Comparison of ENCODE assay signal across 2 cellular contexts in the genomic region with DNA sequence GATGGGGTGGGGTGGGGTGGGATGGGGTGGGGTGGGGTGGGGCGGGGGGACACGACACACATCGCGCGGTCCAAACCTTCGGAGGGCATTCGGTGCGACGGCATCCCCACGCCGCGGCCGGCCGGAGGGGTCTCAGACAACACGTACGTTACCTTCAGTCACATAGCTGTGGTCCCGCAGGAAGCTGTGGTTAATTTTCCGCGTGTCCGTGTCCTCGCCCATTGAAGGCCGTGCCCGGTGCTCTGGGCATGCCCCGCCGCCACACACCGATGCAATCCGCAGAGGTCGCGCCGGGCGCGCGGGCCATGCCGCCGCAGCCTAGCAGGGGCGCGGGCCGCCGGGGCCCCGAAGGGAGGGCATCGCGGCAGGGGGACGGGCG.
TF ChIP-seq lines count a peak whose summit lies in the region.

No MANE protein-coding gene starts in this region.

TF ChIP-seq in HEK293, 187 proteins besides CTCF, POLR2A, EP300 and RAD21:
- TF ChIP-seq KLF1 (tag by site-specific recombination; IDR thresholded peaks at IDR 0.05), result 0 out of 2 replicates have a peak, but pooled peaks have one; percentile 22
- TF ChIP-seq, protein P1, sequence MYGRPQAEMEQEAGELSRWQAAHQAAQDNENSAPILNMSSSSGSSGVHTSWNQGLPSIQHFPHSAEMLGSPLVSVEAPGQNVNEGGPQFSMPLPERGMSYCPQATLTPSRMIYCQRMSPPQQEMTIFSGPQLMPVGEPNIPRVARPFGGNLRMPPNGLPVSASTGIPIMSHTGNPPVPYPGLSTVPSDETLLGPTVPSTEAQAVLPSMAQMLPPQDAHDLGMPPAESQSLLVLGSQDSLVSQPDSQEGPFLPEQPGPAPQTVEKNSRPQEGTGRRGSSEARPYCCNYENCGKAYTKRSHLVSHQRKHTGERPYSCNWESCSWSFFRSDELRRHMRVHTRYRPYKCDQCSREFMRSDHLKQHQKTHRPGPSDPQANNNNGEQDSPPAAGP (tag by site-specific recombination; IDR thresholded peaks at IDR 0.05), result peak; percentile 35; the same call in 1 of the 2 replicates
- TF ChIP-seq, protein P2, sequence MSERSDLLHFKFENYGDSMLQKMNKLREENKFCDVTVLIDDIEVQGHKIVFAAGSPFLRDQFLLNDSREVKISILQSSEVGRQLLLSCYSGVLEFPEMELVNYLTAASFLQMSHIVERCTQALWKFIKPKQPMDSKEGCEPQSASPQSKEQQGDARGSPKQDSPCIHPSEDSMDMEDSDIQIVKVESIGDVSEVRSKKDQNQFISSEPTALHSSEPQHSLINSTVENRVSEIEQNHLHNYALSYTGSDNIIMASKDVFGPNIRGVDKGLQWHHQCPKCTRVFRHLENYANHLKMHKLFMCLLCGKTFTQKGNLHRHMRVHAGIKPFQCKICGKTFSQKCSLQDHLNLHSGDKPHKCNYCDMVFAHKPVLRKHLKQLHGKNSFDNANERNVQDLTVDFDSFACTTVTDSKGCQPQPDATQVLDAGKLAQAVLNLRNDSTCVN (tag by site-specific recombination; optimal IDR thresholded peaks at IDR 0.05), result peak; percentile 60
- TF ChIP-seq ZNF785 (tag by site-specific recombination; IDR thresholded peaks at IDR 0.05), result no peak
- no peak for TF ChIP-seq ZNF202 (tag by site-specific recombination; IDR thresholded peaks at IDR 0.05; ENCODE audit: borderline replicate concordance)

TF ChIP-seq in H1, 55 proteins besides CTCF, POLR2A, EP300 and RAD21:
- no peak for TF ChIP-seq SP4 (IDR thresholded peaks at IDR 0.05; ENCODE audit: low read length)
- TF ChIP-seq BACH1 (IDR thresholded peaks at IDR 0.05; ENCODE audit: low read length), result 0 out of 2 replicates have a peak, but pooled peaks have one; percentile 21
- TF ChIP-seq, protein P3, sequence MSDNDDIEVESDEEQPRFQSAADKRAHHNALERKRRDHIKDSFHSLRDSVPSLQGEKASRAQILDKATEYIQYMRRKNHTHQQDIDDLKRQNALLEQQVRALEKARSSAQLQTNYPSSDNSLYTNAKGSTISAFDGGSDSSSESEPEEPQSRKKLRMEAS (IDR thresholded peaks at IDR 0.05), result peak; percentile 22; the same call in 1 of the 2 replicates
